8 cellular contexts compared by ENCODE assay signal in genomic region chr20:23723659-23724307, GRCh38. TPM values are rescaled to one million over a fixed set of nuclear protein-coding genes. Genes with fewer than 3 reads are reported as not detected.
DNase-seq lines count a peak whose midpoint lies in the region; ATAC-seq and TF ChIP-seq lines count a peak whose summit lies in the region.
"Not testable (repeated sequence)": the region's sequence is repeated elsewhere in the genome, so short reads cannot be mapped to it uniquely, and the experiment has no call there.

No MANE protein-coding gene starts in this region.

- not testable (repeated sequence) for H3K9me3 Mint-ChIP-seq in CD4-positive, alpha-beta T cell; activated CD4-positive, alpha-beta T cell treated with anti-CD3 and anti-CD28 coated beads, Interleukin-2, amount 10 ng/mL, durations not matched to agents 24 days and 14 days

- TF ChIP-seq CTCF in CD4-positive, alpha-beta T cell (IDR thresholded peaks at IDR 0.05) = peak; percentile 18

- not testable (repeated sequence) for ATAC-seq in CD4-positive, alpha-beta T cell (ENCODE audit: poor library complexity)
- peak; percentile 70 for ATAC-seq in GM19023 (IDR thresholded peaks at IDR 0.05; ENCODE audit: unreplicated experiment)
- ATAC-seq in HG03159 (IDR thresholded peaks at IDR 0.05; ENCODE audit: unreplicated experiment) = peak; percentile 95

- not testable (repeated sequence) for H3K27me3 ChIP-seq in CD4-positive, alpha-beta T cell (ENCODE audit: control insufficient read depth, insufficient read depth, low read length)

- H3K27ac Mint-ChIP-seq in CD4-positive, alpha-beta T cell; activated CD4-positive, alpha-beta T cell treated with anti-CD3 and anti-CD28 coated beads, Interleukin-2, amount 10 ng/mL, durations not matched to agents 24 days and 14 days: not testable (repeated sequence)

- not testable (repeated sequence) for H3K9me3 ChIP-seq in CD4-positive, alpha-beta T cell (ENCODE audit: control insufficient read depth, low read length)

- not testable (repeated sequence) for H3K27me3 Mint-ChIP-seq in CD4-positive, alpha-beta T cell; activated CD4-positive, alpha-beta T cell treated with anti-CD3 and anti-CD28 coated beads, Interleukin-2, amount 10 ng/mL, durations not matched to agents 24 days and 14 days

- not testable (repeated sequence) for H3K4me3 Mint-ChIP-seq in CD4-positive, alpha-beta T cell; activated CD4-positive, alpha-beta T cell treated with anti-CD3 and anti-CD28 coated beads, Interleukin-2, amount 10 ng/mL, durations not matched to agents 24 days and 14 days

- POLR2A ChIA-PET in CD4-positive, alpha-beta T cell (lab: Charles Lee) = not testable (repeated sequence)

- H3K4me1 Mint-ChIP-seq in CD4-positive, alpha-beta T cell (ENCODE audit: low read depth); activated CD4-positive, alpha-beta T cell treated with anti-CD3 and anti-CD28 coated beads, Interleukin-2, amount 10 ng/mL, durations not matched to agents 24 days and 14 days: not testable (repeated sequence)

- DNase-seq in CD4-positive, alpha-beta T cell = not testable (repeated sequence)
- DNase-seq in NCI-H460 (ENCODE audit: extremely low read depth, low read depth) (peak; percentile 13), ecto neural progenitor cell (ENCODE audit: low spot score) (peak; percentile 58), kidney tubule cell (ENCODE audit: low spot score) (peak; percentile 27)
- peak; percentile 69 for DNase-seq in activated CD4-positive, alpha-beta T cell treated with anti-CD3 and anti-CD28 coated beads, Interleukin-2, amount 10 ng/mL, durations not matched to agents 24 days and 14 days
- DNase-seq in stimulated activated CD4-positive, alpha-beta T cell treated with anti-CD3 and anti-CD28 coated beads, Interleukin-2, amount 100 ng/mL, for 24 hours = peak; percentile 19 to 52

- not testable (repeated sequence) for H3K36me3 Mint-ChIP-seq in CD4-positive, alpha-beta T cell (ENCODE audit: low read depth); activated CD4-positive, alpha-beta T cell treated with anti-CD3 and anti-CD28 coated beads, Interleukin-2, amount 10 ng/mL, durations not matched to agents 24 days and 14 days (ENCODE audit: low read depth)

- intact Hi-C loops in CD4-positive, alpha-beta T cell (cut with DNase I, micrococcal nuclease); activated CD4-positive, alpha-beta T cell treated with anti-CD3 and anti-CD28 coated beads, Interleukin-2, amount 10 ng/mL, durations not matched to agents 24 days and 14 days (cut with micrococcal nuclease): not testable (repeated sequence)

- not testable (repeated sequence) for H3K27ac ChIP-seq in CD4-positive, alpha-beta T cell (ENCODE audit: low read depth, low read length)

- CTCF ChIA-PET in CD4-positive, alpha-beta T cell (lab: Charles Lee) = not testable (repeated sequence)

RNA-seq across cellular contexts. Expression of gene CST1, which starts 27.0 kb away (rescaled TPM):
- total RNA-seq in CD4-positive, alpha-beta T cell = not detected
- total RNA-seq in NCI-H460 (2014; rRNA removed; shearing (Covaris generic)) = not detected in 2 replicates
- not detected in 2 replicates for polyA plus RNA-seq in NCI-H460 (2014; cell fraction: nucleus; rRNA removed)
- not detected in 2 replicates for total RNA-seq in activated CD4-positive, alpha-beta T cell treated with anti-CD3 and anti-CD28 coated beads, Interleukin-2, amount 10 ng/mL, durations not matched to agents 24 days and 14 days

RNA-seq across cellular contexts. Expression of gene CST4, which starts 34.9 kb away (rescaled TPM):
- not detected for total RNA-seq in CD4-positive, alpha-beta T cell
- total RNA-seq in NCI-H460 (2014; rRNA removed; shearing (Covaris generic)) = 0.42 TPM in 1 of 2 replicates, not detected in the other
- not detected in 2 replicates for polyA plus RNA-seq in NCI-H460 (2014; cell fraction: nucleus; rRNA removed)
- total RNA-seq in activated CD4-positive, alpha-beta T cell treated with anti-CD3 and anti-CD28 coated beads, Interleukin-2, amount 10 ng/mL, durations not matched to agents 24 days and 14 days = not detected in 2 replicates
